Comparison of ENCODE assay signal across 25 cellular contexts in genomic region chr6:144338474-144338873, GRCh38. TPM values are rescaled to one million over a fixed set of nuclear protein-coding genes. Genes with fewer than 3 reads are reported as not detected.
DNase-seq lines count a peak whose midpoint lies in the region; ATAC-seq, FAIRE-seq and TF ChIP-seq lines count a peak whose summit lies in the region.
"Had no signal": no experiment of that assay in that cellular context is flagged by ENCODE, and none has a peak within 500 bp of the region (broad histone marks: within the 10 kb centered on the region; RNA-seq: fewer than 3 reads in every experiment).

No MANE protein-coding gene starts in this region.

- CTCF ChIA-PET in CD4-positive, alpha-beta memory T cell (lab: Charles Lee; ENCODE audit: partially characterized antibody) = no interaction called here
- CTCF ChIA-PET in HCT116 (lab: Charles Lee) (no interaction called here), H1 (lab: Charles Lee; ENCODE audit: partially characterized antibody) (interaction anchor here (0.9 to 2.2 kb wide), 3 partner anchors 8 to 142 kb away, joined by 3 to 12 read pairs (median 3); no protein-coding TSS in a partner anchor)

- BruUV-seq in HCT116 (replicated peaks; lab: Mats Ljungman, UMichigan) = no TSS peak

- H3K4ac ChIP-seq in H1 (replicated peaks; ENCODE audit: insufficient read length, low read depth, low read length) = no peak overlapping the region
- peak overlapping the region; percentile 77 for H3K4ac ChIP-seq in trophoblast cell (ENCODE audit: low read depth, low read length)

- no peak overlapping the region for H2AFZ ChIP-seq in HCT116 (ENCODE audit: low read depth, low read length, poor library complexity, severe bottlenecking)
- no peak overlapping the region for H2AFZ ChIP-seq in H1 (ENCODE audit: low read length)
- H2AFZ ChIP-seq in trophoblast cell (ENCODE audit: insufficient read depth, low read length, poor library complexity) = no peak overlapping the region

- TF ChIP-seq EP300 in H1 (IDR thresholded peaks at IDR 0.05; ENCODE audit: borderline replicate concordance in 1 of 2, low read depth in 2 of 2, low read length in 2 of 2) = no peak

- ATAC-seq in HCT116 (peak; percentile 63), gastrocnemius medialis (no peak), HG03460 (IDR thresholded peaks at IDR 0.05; ENCODE audit: unreplicated experiment) (no peak)

- H2BK12ac ChIP-seq in H1 (ENCODE audit: low read depth, low read length) (no peak overlapping the region), trophoblast cell (ENCODE audit: low read length) (peak overlapping the region; percentile 61)

- H3K79me1 ChIP-seq in H1 (ENCODE audit: low read depth, low read length) (no peaks in the 10 kb centered on the region; the same call in none of the 2 replicates), trophoblast cell (ENCODE audit: low read length) (no peaks in the 10 kb centered on the region)

- H3K9me3 ChIP-seq in CD4-positive, alpha-beta memory T cell (ENCODE audit: control insufficient read depth in 1 of 2, low read length in 2 of 2) = no peaks in the 10 kb centered on the region
- H3K9me3 ChIP-seq in HCT116 (ENCODE audit: control insufficient read depth in 1 of 2, insufficient read depth in 1 of 2, low read depth in 1 of 2, low read length in 2 of 2) = no peaks in the 10 kb centered on the region
- H3K9me3 ChIP-seq in H1 (ENCODE audit: insufficient read depth in 2 of 2, low read depth in 1 of 2, low read length in 1 of 2) = no peaks in the 10 kb centered on the region
- no peaks in the 10 kb centered on the region for H3K9me3 ChIP-seq in trophoblast cell (ENCODE audit: insufficient read depth, low read depth, low read length)
- no peaks in the 10 kb centered on the region for H3K9me3 ChIP-seq in gastrocnemius medialis
- H3K9me3 ChIP-seq: ovary, right atrium auricular region, SJSA1, tibial artery had no signal

- H4K12ac ChIP-seq in trophoblast cell (ENCODE audit: low read depth, low read length) = no peak overlapping the region

- H3K79me2 ChIP-seq in HCT116 (ENCODE audit: insufficient read depth, low read length) = no peaks in the 10 kb centered on the region
- H3K79me2 ChIP-seq in H1 (ENCODE audit: control insufficient read depth in 1 of 2, insufficient read depth in 2 of 2, low read length in 2 of 2) = peaks cover 0 to 73% of the 10 kb centered on the region in 2 experiments; a peak in 3 of 4 replicates
- H3K79me2 ChIP-seq in trophoblast cell (ENCODE audit: control insufficient read depth, insufficient read depth, low read length, poor library complexity) = peaks cover 6% of the 10 kb centered on the region

- DNase-seq in CD4-positive, alpha-beta memory T cell = no peak
- no peak for DNase-seq in HCT116 (ENCODE audit: low read depth, low spot score)
- DNase-seq in H1 (ENCODE audit: low read depth in 1 of 2, low spot score in 2 of 2) = no peak
- no peak for DNase-seq in trophoblast cell
- DNase-seq in gastrocnemius medialis = no peak
- no peak for DNase-seq in mucosa of gallbladder (ENCODE audit: low spot score)
- DNase-seq: activated CD4-positive, alpha-beta T cell treated with anti-CD3 and anti-CD28 coated beads, Interleukin-2, amount 50 U/mL, for 4 hours; activated CD8-positive, alpha-beta memory T cell treated with anti-CD3 and anti-CD28 coated beads, Interleukin-2, amount 50 U/mL, for 48 hours; activated naive CD8-positive, alpha-beta T cell treated with anti-CD3 and anti-CD28 coated beads, Interleukin-2, amount 10 ng/mL, durations not matched to agents 7 days and 5 days; central memory CD4-positive, alpha-beta T cell; dermis blood vessel endothelial cell; GDM1; glutamatergic neuron; NCI-H1694; NCI-H526 treated with DMSO at 0.1 percent for 48 hours; ovary; stimulated activated CD4-positive, alpha-beta T cell treated with anti-CD3 and anti-CD28 coated beads, Interleukin-12 subunit alpha, Interleukin-12 subunit beta, amount 100 ng/mL, for 4 hours; tibial artery had no signal

- no peaks in the 10 kb centered on the region for H3K36me3 ChIP-seq in CD4-positive, alpha-beta memory T cell (ENCODE audit: insufficient read depth, low read length)
- H3K36me3 ChIP-seq in HCT116 (ENCODE audit: control insufficient read depth in 1 of 2, insufficient read depth in 2 of 2, low read length in 2 of 2) (no peaks in the 10 kb centered on the region), H1 (ENCODE audit: control insufficient read depth in 2 of 4, insufficient read depth in 4 of 4, low read length in 3 of 4) (no peaks in the 10 kb centered on the region), trophoblast cell (ENCODE audit: control insufficient read depth in 1 of 2, insufficient read depth in 2 of 2, low read length in 2 of 2) (no peaks in the 10 kb centered on the region), gastrocnemius medialis (no peaks in the 10 kb centered on the region)
- H3K36me3 ChIP-seq: ovary, right atrium auricular region, tibial artery had no signal

- in situ Hi-C loops in gastrocnemius medialis (cut with MboI; ENCODE audit: low sequenced_read_pairs in 4 of 4) = no loop called here

- H3K9me3 Mint-ChIP-seq in CD4-positive, alpha-beta memory T cell = no peaks in the 10 kb centered on the region
- H3K9me3 Mint-ChIP-seq: activated naive CD8-positive, alpha-beta T cell treated with anti-CD3 and anti-CD28 coated beads, Interleukin-2, amount 10 ng/mL, durations not matched to agents 7 days and 5 days; stimulated activated naive CD8-positive, alpha-beta T cell treated with anti-CD3 and anti-CD28 coated beads, Interleukin-15, Interleukin-2, amounts not matched to agents 100 ng/mL and 50 ng/mL, for 24 hours had no signal

- no peak overlapping the region for H3K27ac ChIP-seq in CD4-positive, alpha-beta memory T cell (ENCODE audit: low read depth, low read length)
- H3K27ac ChIP-seq in HCT116 (ENCODE audit: low read depth, low read length) (no peak overlapping the region), H1 (ENCODE audit: low read depth, low read length) (no peak overlapping the region), trophoblast cell (ENCODE audit: low read depth, low read length) (no peak overlapping the region), gastrocnemius medialis (no peak overlapping the region)
- H3K27ac ChIP-seq: ovary, right atrium auricular region, SJSA1 had no signal

- intact Hi-C loops in CD4-positive, alpha-beta memory T cell (cut with micrococcal nuclease) = no loop called here
- intact Hi-C loops in HCT116 (cut with micrococcal nuclease) (no loop called here), gastrocnemius medialis (cut with DNase I; ENCODE audit: low total_unique reads) (no loop called here)

- H2BK20ac ChIP-seq in H1 (ENCODE audit: low read length) = no peak overlapping the region

- H3K23ac ChIP-seq in H1 (ENCODE audit: insufficient read length) (no peak overlapping the region), trophoblast cell (ENCODE audit: low read length) (no peak overlapping the region)

- H4K20me1 ChIP-seq in HCT116 (ENCODE audit: insufficient read depth) = no peaks in the 10 kb centered on the region
- H4K20me1 ChIP-seq in H1 (replicated peaks in 1 of 2; ENCODE audit: control insufficient read depth in 1 of 2, insufficient read depth in 2 of 2, low read length in 2 of 2) = peaks cover 0 to 2% of the 10 kb centered on the region in 2 experiments

- H2AK5ac ChIP-seq in H1 (ENCODE audit: low read depth, low read length) (no peak overlapping the region), trophoblast cell (ENCODE audit: low read length) (no peak overlapping the region)

- TF ChIP-seq RAD21 in HCT116 (IDR thresholded peaks at IDR 0.05; ENCODE audit: low read depth) = no peak
- peak in 1 of 2 experiments; percentile 8; a peak in 1 of 4 replicates for TF ChIP-seq RAD21 in H1 (IDR thresholded peaks at IDR 0.05 in 1 of 2, conservative IDR thresholded peaks at IDR 0.05 in 1 of 2; ENCODE audit: low read depth in 2 of 2, low read length in 2 of 2)

- no peak overlapping the region for H3K56ac ChIP-seq in H1 (replicated peaks; ENCODE audit: insufficient read length, low read depth, low read length)

- no peak overlapping the region for H3K4me3 Mint-ChIP-seq in CD4-positive, alpha-beta memory T cell
- H3K4me3 Mint-ChIP-seq: activated naive CD8-positive, alpha-beta T cell treated with anti-CD3 and anti-CD28 coated beads, Interleukin-2, amount 10 ng/mL, durations not matched to agents 7 days and 5 days; stimulated activated naive CD8-positive, alpha-beta T cell treated with anti-CD3 and anti-CD28 coated beads, Interleukin-15, Interleukin-2, amounts not matched to agents 100 ng/mL and 50 ng/mL, for 24 hours had no signal

- H2BK120ac ChIP-seq in H1 (replicated peaks; ENCODE audit: low read depth, low read length) (no peak overlapping the region), trophoblast cell (ENCODE audit: insufficient read depth, low read length, poor library complexity) (no peak overlapping the region)

- H3K14ac ChIP-seq in H1 (ENCODE audit: insufficient read length) (no peak overlapping the region), trophoblast cell (ENCODE audit: low read length) (no peak overlapping the region)

- no peaks in the 10 kb centered on the region for H3K36me3 Mint-ChIP-seq in CD4-positive, alpha-beta memory T cell

- H3K9me2 ChIP-seq in HCT116 (ENCODE audit: insufficient read depth) = no peaks in the 10 kb centered on the region

- H3K23me2 ChIP-seq in H1 (ENCODE audit: low read depth, low read length) = no peaks in the 10 kb centered on the region; the same call in 1 of the 2 replicates

- WGBS in H1 (ENCODE audit: extremely low coverage in 1 of 2, insufficient coverage in 1 of 2, insufficient read length in 1 of 2, insufficient replicate concordance in 2 of 2, low coverage in 1 of 2, low lambda C conversion rate in 2 of 2, missing lambda C conversion rate in 1 of 2), 2 experiments = 87% methylated on average over 6 of the region's 6 CpGs; no CpG with 5 or more reads in 1 of the 2 experiments
- no CpG with 5 or more reads among the region's 6 CpGs for WGBS in trophoblast cell (ENCODE audit: extremely low coverage, insufficient coverage, insufficient read length)

- H3K4me1 Mint-ChIP-seq in CD4-positive, alpha-beta memory T cell = peaks cover 55 to 86% (median 70%) of the 10 kb centered on the region in 4 donors

- POLR2A ChIA-PET in CD4-positive, alpha-beta memory T cell (lab: Charles Lee; ENCODE audit: partially characterized antibody) = no interaction called here
- POLR2A ChIA-PET in HCT116 (lab: Charles Lee) = no interaction called here
- POLR2A ChIA-PET in H1 (lab: Charles Lee; ENCODE audit: partially characterized antibody) = interaction anchor here (1.2 kb wide), 1 partner anchor 28 kb away, joined by 3 read pairs; no protein-coding TSS in a partner anchor

- no peak overlapping the region for H3K18ac ChIP-seq in H1 (ENCODE audit: extremely low read depth, low read length)
- no peak overlapping the region for H3K18ac ChIP-seq in trophoblast cell (ENCODE audit: low read length)

- no peak overlapping the region for H3K9ac ChIP-seq in HCT116 (ENCODE audit: low read length)
- H3K9ac ChIP-seq in H1 (replicated peaks in 1 of 4; ENCODE audit: extremely low read depth in 1 of 4, low read depth in 3 of 4, low read length in 3 of 4) = no peak overlapping the region
- H3K9ac ChIP-seq in trophoblast cell (ENCODE audit: low read length) = no peak overlapping the region

- no peak overlapping the region for H3K4me3 ChIP-seq in CD4-positive, alpha-beta memory T cell (ENCODE audit: low read length in 2 of 2)
- H3K4me3 ChIP-seq in HCT116 (replicated peaks in 1 of 2; ENCODE audit: low read depth in 1 of 2, low read length in 2 of 2) = no peak overlapping the region
- H3K4me3 ChIP-seq in H1 (ENCODE audit: extremely low read depth in 1 of 4, insufficient read depth in 2 of 4, low read depth in 3 of 4, low read length in 4 of 4) = no peak overlapping the region
- H3K4me3 ChIP-seq in trophoblast cell (ENCODE audit: low read depth, low read length) = no peak overlapping the region
- no peak overlapping the region for H3K4me3 ChIP-seq in gastrocnemius medialis
- H3K4me3 ChIP-seq: ovary, right atrium auricular region, SJSA1, tibial artery had no signal

- no peak overlapping the region for H3K4me2 ChIP-seq in HCT116 (ENCODE audit: low read length)
- H3K4me2 ChIP-seq in H1 (ENCODE audit: insufficient read depth in 1 of 2, low read depth in 2 of 2, low read length in 2 of 2) = no peak overlapping the region
- H3K4me2 ChIP-seq in trophoblast cell (ENCODE audit: low read length) = no peak overlapping the region

- no peak overlapping the region for H4K5ac ChIP-seq in H1 (ENCODE audit: insufficient read length, low read depth, low read length)

- TF ChIP-seq CTCF in HCT116 (IDR thresholded peaks at IDR 0.05 in 2 of 3, conservative IDR thresholded peaks at IDR 0.05 in 1 of 3; ENCODE audit: borderline replicate concordance in 1 of 3, insufficient read depth in 1 of 3, low read depth in 2 of 3, low read length in 2 of 3) (0 out of 6 replicates have a peak, but pooled peaks of 1 of the 3 experiments have one; percentile 10), H1 (IDR thresholded peaks at IDR 0.05; ENCODE audit: control extremely low read depth in 1 of 3, insufficient read depth in 1 of 3, low read depth in 1 of 3, low read length in 3 of 3) (peak in 2 of 3 experiments; percentile 19 to 20; a peak in 2 of 4 replicates), gastrocnemius medialis (IDR thresholded peaks at IDR 0.05 in 4 of 5, conservative IDR thresholded peaks at IDR 0.05 in 1 of 5) (no peak)

- H4K91ac ChIP-seq in H1 (replicated peaks; ENCODE audit: insufficient read length, low read length) (no peak overlapping the region), trophoblast cell (ENCODE audit: low read depth, low read length) (no peak overlapping the region)

- H3K27ac Mint-ChIP-seq in CD4-positive, alpha-beta memory T cell = peak overlapping the region in 5 of 7 donors; percentile 9 to 42 (median 29)
- H3K27ac Mint-ChIP-seq: activated naive CD8-positive, alpha-beta T cell treated with anti-CD3 and anti-CD28 coated beads, Interleukin-2, amount 10 ng/mL, durations not matched to agents 7 days and 5 days; stimulated activated naive CD8-positive, alpha-beta T cell treated with anti-CD3 and anti-CD28 coated beads, Interleukin-15, Interleukin-2, amounts not matched to agents 100 ng/mL and 50 ng/mL, for 24 hours had no signal

- no peaks in the 10 kb centered on the region for H3K27me3 Mint-ChIP-seq in CD4-positive, alpha-beta memory T cell
- H3K27me3 Mint-ChIP-seq: activated naive CD8-positive, alpha-beta T cell treated with anti-CD3 and anti-CD28 coated beads, Interleukin-2, amount 10 ng/mL, durations not matched to agents 7 days and 5 days; stimulated activated naive CD8-positive, alpha-beta T cell treated with anti-CD3 and anti-CD28 coated beads, Interleukin-15, Interleukin-2, amounts not matched to agents 100 ng/mL and 50 ng/mL, for 24 hours had no signal

- H4K8ac ChIP-seq in H1 (ENCODE audit: extremely low read depth, insufficient read depth, low read length) (no peak overlapping the region), trophoblast cell (ENCODE audit: low read depth, low read length) (no peak overlapping the region)

- no peak for TF ChIP-seq POLR2A in HCT116 (IDR thresholded peaks at IDR 0.05; ENCODE audit: borderline replicate concordance, extremely low read depth, insufficient read depth, insufficient read length)
- TF ChIP-seq POLR2A in H1 (IDR thresholded peaks at IDR 0.05; ENCODE audit: control extremely low read depth in 1 of 2, low read depth in 2 of 2, low read length in 2 of 2) = no peak
- TF ChIP-seq POLR2A in gastrocnemius medialis (IDR thresholded peaks at IDR 0.05) = no peak

- no peak overlapping the region for H2BK15ac ChIP-seq in H1 (ENCODE audit: low read length)

- H2BK5ac ChIP-seq in H1 (ENCODE audit: low read depth, low read length) (no peak overlapping the region), trophoblast cell (ENCODE audit: low read depth, low read length, poor library complexity) (peak overlapping the region; percentile 14)

- FAIRE-seq in H1 (lab: Jason Lieb, UNC) = no peak
- FAIRE-seq: GM18507, HTR-8/SVneo, RCC 7860 had no signal

- no peaks in the 10 kb centered on the region for H3K27me3 ChIP-seq in CD4-positive, alpha-beta memory T cell (ENCODE audit: insufficient read depth, low read length)
- H3K27me3 ChIP-seq in HCT116 (ENCODE audit: insufficient read depth, low read length) (no peaks in the 10 kb centered on the region), H1 (replicated peaks in 1 of 4; ENCODE audit: control insufficient read depth in 3 of 4, extremely low read depth in 1 of 4, insufficient read depth in 3 of 4, low read length in 3 of 4) (no peaks in the 10 kb centered on the region), trophoblast cell (ENCODE audit: insufficient read depth, low read length) (no peaks in the 10 kb centered on the region), gastrocnemius medialis (no peaks in the 10 kb centered on the region)
- H3K27me3 ChIP-seq: ovary, right atrium auricular region, SJSA1, tibial artery had no signal

- H3K4me1 ChIP-seq in CD4-positive, alpha-beta memory T cell (ENCODE audit: insufficient read depth, low read length) = peaks cover 61% of the 10 kb centered on the region
- peaks cover 18 to 31% of the 10 kb centered on the region in 2 experiments; a peak in 2 of 4 replicates for H3K4me1 ChIP-seq in HCT116 (ENCODE audit: control insufficient read depth in 1 of 2, insufficient read depth in 2 of 2, low read length in 2 of 2)
- H3K4me1 ChIP-seq in H1 (replicated peaks in 1 of 4; ENCODE audit: control insufficient read depth in 3 of 4, insufficient read depth in 4 of 4, low read length in 3 of 4) = peaks cover 0 to 4% (median 2%) of the 10 kb centered on the region in 4 experiments; a peak in 3 of 7 replicates
- H3K4me1 ChIP-seq in trophoblast cell (ENCODE audit: control insufficient read depth in 1 of 2, insufficient read depth in 2 of 2, low read length in 2 of 2) = peaks cover 11 to 12% of the 10 kb centered on the region in 2 experiments
- peaks cover 46 to 70% of the 10 kb centered on the region in 2 donors for H3K4me1 ChIP-seq in gastrocnemius medialis

- RAD21 ChIA-PET in HCT116 (lab: Charles Lee; ENCODE audit: low non-redundant PET in 1 of 2, low total read pairs in 2 of 2, uncharacterized antibody in 2 of 2, unreplicated experiment in 2 of 2) = no interaction called here

RNA-seq across cellular contexts. Expression of gene UTRN, which starts 53.3 kb away (rescaled TPM):
- 100 to 1,000 TPM; 219 to 227 TPM for total RNA-seq in CD4-positive, alpha-beta memory T cell
- 10 to 100 TPM; 18.8 to 99.0 TPM for polyA plus RNA-seq in CD4-positive, alpha-beta memory T cell
- total RNA-seq in HCT116 (2021; ENCODE audit: unreplicated experiment) (28.4 TPM), gastrocnemius medialis (10 to 100 TPM; 24.1 to 66.3 (median 40.1) TPM), mucosa of gallbladder (107 TPM)
- 7.7 and 11.4 TPM in 2 replicates for polyA plus RNA-seq in HCT116 (2012)
- 91.2 and 112 TPM in 2 replicates for total RNA-seq in H1 (2021; fragmentation: NEBNext Ultra II Directional; extraction: Animal tissue kit (Norgen Biotek cat#: 25700))
- 21.8 and 25.0 TPM in 2 replicates for polyA plus RNA-seq in H1 (2011; rRNA removed)
- 30.4 TPM for polyA plus RNA-seq in H1 (2011; cell fraction: cytosol; rRNA removed)
- polyA plus RNA-seq in H1 (2011; cell fraction: nucleus; rRNA removed) = 45.8 TPM
- polyA plus RNA-seq in H1 (2012, experiment 1 of 2) = 34.7 to 45.5 TPM (median 41.2 TPM) in 4 replicates
- polyA plus RNA-seq in H1 (2012, experiment 2 of 2) = 1.9 TPM
- polyA plus RNA-seq in H1 (2013, experiment 1 of 2) = 37.2 TPM
- 37.2 TPM for polyA plus RNA-seq in H1 (2013, experiment 2 of 2)
- polyA minus RNA-seq in H1 (2011; rRNA and poly(A)+ RNA removed) = 85.4 and 136 TPM in 2 replicates
- polyA minus RNA-seq in H1 (2011; cell fraction: cytosol; rRNA and poly(A)+ RNA removed) = 81.0 TPM
- 206 TPM for polyA minus RNA-seq in H1 (2011; cell fraction: nucleus; rRNA and poly(A)+ RNA removed)
- 23.2 and 24.1 TPM in 2 replicates for polyA plus RNA-seq in trophoblast cell (2013)

Comparison
In these comparisons a context has a peak if more than half of its experiments do, and no peak if none do; other contexts are left out.
1. CTCF ChIP-seq: peak in H1 (2 of 3); none in gastrocnemius medialis (0 of 5).